In genomic region chr17:44916781-44917241, GRCh38 we compare ENCODE assay signal across 12 cellular contexts. TPM values are rescaled to one million over a fixed set of nuclear protein-coding genes. Genes with fewer than 3 reads are reported as not detected.
A peak's percentile ranks its signal among the peaks of the same experiment; 100 is the strongest.
DNase-seq lines count a peak whose midpoint lies in the region; ATAC-seq, FAIRE-seq and TF ChIP-seq lines count a peak whose summit lies in the region.
"Had no signal": no experiment of that assay in that cellular context is flagged by ENCODE, and none has a peak within 500 bp of the region (broad histone marks: within the 10 kb centered on the region; RNA-seq: fewer than 3 reads in every experiment).

No MANE protein-coding gene starts in this region.

- no peaks in the 10 kb centered on the region for H3K36me3 ChIP-seq in endodermal cell (ENCODE audit: control insufficient read depth, insufficient read depth, low read length)

- H3K4me1 Mint-ChIP-seq in endodermal cell: peaks cover 3% of the 10 kb centered on the region
- peaks cover 5% of the 10 kb centered on the region for H3K4me1 Mint-ChIP-seq in activated CD4-positive, alpha-beta memory T cell treated with anti-CD3 and anti-CD28 coated beads for 36 hours (ENCODE audit: low read depth)

- H3K4me3 Mint-ChIP-seq in endodermal cell: no peak overlapping the region
- no peak overlapping the region for H3K4me3 Mint-ChIP-seq in activated CD4-positive, alpha-beta memory T cell treated with anti-CD3 and anti-CD28 coated beads for 36 hours
- H3K4me3 Mint-ChIP-seq: natural killer cell had no signal

- POLR2A ChIA-PET in activated CD4-positive, alpha-beta memory T cell treated with anti-CD3 and anti-CD28 coated beads for 36 hours (lab: Charles Lee): no interaction called here

- no peak overlapping the region for H3K9ac ChIP-seq in endodermal cell (ENCODE audit: extremely low read depth, low read length, poor library complexity, severe bottlenecking)

- no peaks in the 10 kb centered on the region for H3K4me1 ChIP-seq in endodermal cell (ENCODE audit: control insufficient read depth, insufficient read depth, low read length)

- CTCF ChIA-PET in activated CD4-positive, alpha-beta memory T cell treated with anti-CD3 and anti-CD28 coated beads for 36 hours (lab: Charles Lee): interaction anchor here (6.6 kb wide), 1 partner anchor 104 kb away, joined by 162 read pairs; no protein-coding TSS in a partner anchor

- no peak for TF ChIP-seq CTCF in endodermal cell (conservative IDR thresholded peaks at IDR 0.05)

- H3K9me3 ChIP-seq in endodermal cell (ENCODE audit: control insufficient read depth, low read length): no peaks in the 10 kb centered on the region

- DNase-seq in DMS79 treated with DMSO at 0.1 percent for 48 hours (lab: John Stamatoyannopoulos, UW) (peak; percentile 25), DMS79 (lab: John Stamatoyannopoulos, UW) (no peak), endodermal cell (peak; percentile 52), medulla oblongata (ENCODE audit: extremely low spot score) (peak; percentile 85), urothelium cell line (ENCODE audit: low spot score) (peak; percentile 79)
- no peak for DNase-seq in activated CD8-positive, alpha-beta memory T cell treated with anti-CD3 and anti-CD28 coated beads, Interleukin-2, amount 50 U/mL, for 4 hours
- no peak for DNase-seq in activated CD4-positive, alpha-beta memory T cell treated with anti-CD3 and anti-CD28 coated beads for 36 hours
- DNase-seq: natural killer cell had no signal

- H3K4me3 ChIP-seq in endodermal cell (ENCODE audit: low read length): no peak overlapping the region

- H3K9me3 Mint-ChIP-seq in endodermal cell: no peaks in the 10 kb centered on the region
- H3K9me3 Mint-ChIP-seq in activated CD4-positive, alpha-beta memory T cell treated with anti-CD3 and anti-CD28 coated beads for 36 hours: no peaks in the 10 kb centered on the region
- H3K9me3 Mint-ChIP-seq: IgD-negative memory B cell, natural killer cell had no signal

- no peak for ATAC-seq in HG03039 (IDR thresholded peaks at IDR 0.05; ENCODE audit: unreplicated experiment)
- ATAC-seq: natural killer cell had no signal

- no peak overlapping the region for H3K27ac ChIP-seq in endodermal cell (ENCODE audit: low read depth, low read length)

- 90 to 93% methylated on average over 7 to 10 of the region's 10 CpGs for WGBS in endodermal cell (ENCODE audit: insufficient coverage in 1 of 2, insufficient read length in 1 of 2), 2 experiments

- H3K36me3 Mint-ChIP-seq in endodermal cell (ENCODE audit: low read depth): no peaks in the 10 kb centered on the region
- no peaks in the 10 kb centered on the region for H3K36me3 Mint-ChIP-seq in activated CD4-positive, alpha-beta memory T cell treated with anti-CD3 and anti-CD28 coated beads for 36 hours
- H3K36me3 Mint-ChIP-seq: IgD-negative memory B cell, natural killer cell had no signal

- H3K27ac Mint-ChIP-seq in endodermal cell: no peak overlapping the region
- no peak overlapping the region for H3K27ac Mint-ChIP-seq in activated CD4-positive, alpha-beta memory T cell treated with anti-CD3 and anti-CD28 coated beads for 36 hours
- H3K27ac Mint-ChIP-seq: natural killer cell had no signal

- peaks cover 30% of the 10 kb centered on the region for H3K27me3 ChIP-seq in endodermal cell (ENCODE audit: control insufficient read depth, insufficient read depth, low read length, poor library complexity, severe bottlenecking)

- H3K27me3 Mint-ChIP-seq in endodermal cell (ENCODE audit: insufficient read depth): peaks cover 41% of the 10 kb centered on the region
- H3K27me3 Mint-ChIP-seq in activated CD4-positive, alpha-beta memory T cell treated with anti-CD3 and anti-CD28 coated beads for 36 hours: peaks cover 21% of the 10 kb centered on the region

- intact Hi-C loops in activated CD4-positive, alpha-beta memory T cell treated with anti-CD3 and anti-CD28 coated beads for 36 hours (cut with micrococcal nuclease): no loop called here

- FAIRE-seq in urothelium cell line (lab: Jason Lieb, UNC): peak; percentile 86
- FAIRE-seq: A204.1, GM12891 had no signal

RNA-seq across cellular contexts. Expression of gene GFAP, which starts 1.5 kb away (rescaled TPM):
- under 1 TPM in 1 of 2 donors, not detected in 1; 0.35 TPM for total RNA-seq in endodermal cell
- 0.11 TPM for polyA plus RNA-seq in endodermal cell (2013, experiment 1 of 2)
- 0.83 TPM for polyA plus RNA-seq in endodermal cell (2013, experiment 2 of 2)
- total RNA-seq in activated CD4-positive, alpha-beta memory T cell treated with anti-CD3 and anti-CD28 coated beads for 36 hours: not detected
- total RNA-seq: natural killer cell had no signal

RNA-seq across cellular contexts. Expression of gene EFTUD2, which starts 17.6 kb away (rescaled TPM):
- 100 to 1,000 TPM; 145 to 171 TPM for total RNA-seq in endodermal cell
- 114 TPM for polyA plus RNA-seq in endodermal cell (2013, experiment 1 of 2)
- polyA plus RNA-seq in endodermal cell (2013, experiment 2 of 2): 101 TPM
- 100 to 1,000 TPM; 162 to 171 TPM for total RNA-seq in activated CD4-positive, alpha-beta memory T cell treated with anti-CD3 and anti-CD28 coated beads for 36 hours

RNA-seq across cellular contexts. Expression of gene KIF18B, which starts 30.8 kb away (rescaled TPM):
- 10 to 100 TPM; 43.5 to 64.7 TPM for total RNA-seq in endodermal cell
- 45.3 TPM for polyA plus RNA-seq in endodermal cell (2013, experiment 1 of 2)
- 46.4 TPM for polyA plus RNA-seq in endodermal cell (2013, experiment 2 of 2)
- 10 to 100 TPM; 36.2 to 42.9 TPM for total RNA-seq in activated CD4-positive, alpha-beta memory T cell treated with anti-CD3 and anti-CD28 coated beads for 36 hours
- polyA plus RNA-seq: IgD-negative memory B cell had no signal

RNA-seq across cellular contexts. Expression of gene C1QL1, which starts 51.3 kb away (rescaled TPM):
- total RNA-seq in endodermal cell: 1 to 10 TPM; 1.4 to 2.7 TPM
- polyA plus RNA-seq in endodermal cell (2013, experiment 1 of 2): 13.9 TPM
- 12.4 TPM for polyA plus RNA-seq in endodermal cell (2013, experiment 2 of 2)
- total RNA-seq in activated CD4-positive, alpha-beta memory T cell treated with anti-CD3 and anti-CD28 coated beads for 36 hours: under 1 TPM; 0.76 to 0.87 TPM
- total RNA-seq: natural killer cell had no signal
- polyA plus RNA-seq: IgD-negative memory B cell had no signal

Comparison
In these comparisons a context has a peak if more than half of its experiments do, and no peak if none do; other contexts are left out.
1. DNase-seq: peak in DMS79 treated with DMSO at 0.1 percent for 48 hours (single experiment), endodermal cell (single experiment), medulla oblongata (single experiment) and urothelium cell line (single experiment); none in DMS79 (single experiment), activated CD8-positive, alpha-beta memory T cell treated with anti-CD3 and anti-CD28 coated beads, Interleukin-2, amount 50 U/mL, for 4 hours (single experiment) and activated CD4-positive, alpha-beta memory T cell treated with anti-CD3 and anti-CD28 coated beads for 36 hours (single experiment).